In genomic region chr16:20844588-20844987, GRCh38 we compare ENCODE assay signal across 1 cellular context.
TF ChIP-seq lines count a peak whose summit lies in the region.

No MANE protein-coding gene starts in this region.

TF ChIP-seq in SK-N-SH, 30 proteins besides CTCF, POLR2A, EP300 and RAD21:
- TF ChIP-seq NFIC (IDR thresholded peaks at IDR 0.05; ENCODE audit: borderline replicate concordance): no peak
- no peak for TF ChIP-seq RXRA (IDR thresholded peaks at IDR 0.05; ENCODE audit: borderline replicate concordance, low read depth)
- no peak for TF ChIP-seq ELF1 (IDR thresholded peaks at IDR 0.05)
- TF ChIP-seq SMC3 (IDR thresholded peaks at IDR 0.05; ENCODE audit: low read depth, low read length): no peak
